1 cellular context compared by ENCODE assay signal in the genomic region with DNA sequence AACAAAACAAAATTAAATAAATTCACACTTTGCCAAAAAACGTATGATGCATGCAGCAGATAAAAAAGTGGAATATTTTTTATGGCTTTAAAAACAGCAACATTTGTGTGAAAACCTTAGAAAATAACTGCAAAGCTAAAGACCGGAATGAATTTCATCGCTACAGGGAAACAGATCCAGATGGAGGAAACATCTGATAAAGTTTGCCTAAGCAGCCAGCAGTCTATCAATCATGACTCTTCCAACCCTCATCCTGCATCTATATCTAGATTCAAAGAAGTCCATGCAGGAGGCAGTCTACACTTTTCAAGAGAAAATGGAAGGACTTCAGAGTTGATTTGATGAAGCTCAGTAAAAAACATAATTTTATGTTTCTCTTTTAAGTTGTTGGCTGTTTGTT.
TF ChIP-seq lines count a peak whose summit lies in the region.

No MANE protein-coding gene starts in this region.

TF ChIP-seq in K562, 482 proteins besides CTCF, POLR2A, EP300 and RAD21 (continued from another document):
- TF ChIP-seq SIN3B (IDR thresholded peaks at IDR 0.05; ENCODE audit: low read depth) = no peak
- no peak for TF ChIP-seq ZNF354B (CRISPR knock-in tag; IDR thresholded peaks at IDR 0.05)
- TF ChIP-seq MECOM (CRISPR knock-in tag; IDR thresholded peaks at IDR 0.05) = peak; percentile 92
- TF ChIP-seq HEY1 (CRISPR knock-in tag; IDR thresholded peaks at IDR 0.05; ENCODE audit: borderline replicate concordance) = no peak
- TF ChIP-seq, protein P1, sequence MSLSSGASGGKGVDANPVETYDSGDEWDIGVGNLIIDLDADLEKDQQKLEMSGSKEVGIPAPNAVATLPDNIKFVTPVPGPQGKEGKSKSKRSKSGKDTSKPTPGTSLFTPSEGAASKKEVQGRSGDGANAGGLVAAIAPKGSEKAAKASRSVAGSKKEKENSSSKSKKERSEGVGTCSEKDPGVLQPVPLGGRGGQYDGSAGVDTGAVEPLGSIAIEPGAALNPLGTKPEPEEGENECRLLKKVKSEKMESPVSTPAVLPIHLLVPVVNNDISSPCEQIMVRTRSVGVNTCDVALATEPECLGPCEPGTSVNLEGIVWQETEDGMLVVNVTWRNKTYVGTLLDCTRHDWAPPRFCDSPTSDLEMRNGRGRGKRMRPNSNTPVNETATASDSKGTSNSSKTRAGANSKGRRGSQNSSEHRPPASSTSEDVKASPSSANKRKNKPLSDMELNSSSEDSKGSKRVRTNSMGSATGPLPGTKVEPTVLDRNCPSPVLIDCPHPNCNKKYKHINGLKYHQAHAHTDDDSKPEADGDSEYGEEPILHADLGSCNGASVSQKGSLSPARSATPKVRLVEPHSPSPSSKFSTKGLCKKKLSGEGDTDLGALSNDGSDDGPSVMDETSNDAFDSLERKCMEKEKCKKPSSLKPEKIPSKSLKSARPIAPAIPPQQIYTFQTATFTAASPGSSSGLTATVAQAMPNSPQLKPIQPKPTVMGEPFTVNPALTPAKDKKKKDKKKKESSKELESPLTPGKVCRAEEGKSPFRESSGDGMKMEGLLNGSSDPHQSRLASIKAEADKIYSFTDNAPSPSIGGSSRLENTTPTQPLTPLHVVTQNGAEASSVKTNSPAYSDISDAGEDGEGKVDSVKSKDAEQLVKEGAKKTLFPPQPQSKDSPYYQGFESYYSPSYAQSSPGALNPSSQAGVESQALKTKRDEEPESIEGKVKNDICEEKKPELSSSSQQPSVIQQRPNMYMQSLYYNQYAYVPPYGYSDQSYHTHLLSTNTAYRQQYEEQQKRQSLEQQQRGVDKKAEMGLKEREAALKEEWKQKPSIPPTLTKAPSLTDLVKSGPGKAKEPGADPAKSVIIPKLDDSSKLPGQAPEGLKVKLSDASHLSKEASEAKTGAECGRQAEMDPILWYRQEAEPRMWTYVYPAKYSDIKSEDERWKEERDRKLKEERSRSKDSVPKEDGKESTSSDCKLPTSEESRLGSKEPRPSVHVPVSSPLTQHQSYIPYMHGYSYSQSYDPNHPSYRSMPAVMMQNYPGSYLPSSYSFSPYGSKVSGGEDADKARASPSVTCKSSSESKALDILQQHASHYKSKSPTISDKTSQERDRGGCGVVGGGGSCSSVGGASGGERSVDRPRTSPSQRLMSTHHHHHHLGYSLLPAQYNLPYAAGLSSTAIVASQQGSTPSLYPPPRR (CRISPR knock-in tag; IDR thresholded peaks at IDR 0.05; ENCODE audit: borderline replicate concordance) = no peak
- TF ChIP-seq ARID1B (IDR thresholded peaks at IDR 0.05) = peak; percentile 27; the same call in 1 of the 2 replicates
- no peak for TF ChIP-seq MEF2A (IDR thresholded peaks at IDR 0.05; ENCODE audit: control insufficient read depth, low read depth, low read length)
- TF ChIP-seq, protein P2, sequence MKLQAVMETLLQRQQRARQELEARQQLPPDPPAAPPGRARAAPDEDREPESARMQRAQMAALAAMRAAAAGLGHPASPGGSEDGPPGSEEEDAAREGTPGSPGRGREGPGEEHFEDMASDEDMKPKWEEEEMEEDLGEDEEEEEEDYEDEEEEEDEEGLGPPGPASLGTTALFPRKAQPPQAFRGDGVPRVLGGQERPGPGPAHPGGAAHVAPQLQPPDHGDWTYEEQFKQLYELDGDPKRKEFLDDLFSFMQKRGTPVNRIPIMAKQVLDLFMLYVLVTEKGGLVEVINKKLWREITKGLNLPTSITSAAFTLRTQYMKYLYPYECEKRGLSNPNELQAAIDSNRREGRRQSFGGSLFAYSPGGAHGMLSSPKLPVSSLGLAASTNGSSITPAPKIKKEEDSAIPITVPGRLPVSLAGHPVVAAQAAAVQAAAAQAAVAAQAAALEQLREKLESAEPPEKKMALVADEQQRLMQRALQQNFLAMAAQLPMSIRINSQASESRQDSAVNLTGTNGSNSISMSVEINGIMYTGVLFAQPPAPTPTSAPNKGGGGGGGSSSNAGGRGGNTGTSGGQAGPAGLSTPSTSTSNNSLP (IDR thresholded peaks at IDR 0.05; ENCODE audit: borderline replicate concordance, low read depth, low read length) = 0 out of 2 replicates have a peak, but pooled peaks have one; percentile 20
- no peak for TF ChIP-seq RBM17 (IDR thresholded peaks at IDR 0.05; ENCODE audit: borderline replicate concordance, low read depth, low read length)
- no peak for TF ChIP-seq TRIM28 (IDR thresholded peaks at IDR 0.05)
- no peak for TF ChIP-seq FIP1L1 (IDR thresholded peaks at IDR 0.05; ENCODE audit: low read depth, low read length, poor library complexity, severe bottlenecking)
- peak; percentile 18; the same call in 1 of the 2 replicates for TF ChIP-seq NFE2 (IDR thresholded peaks at IDR 0.05; ENCODE audit: low read depth)
TF ChIP-seq in K562: peak in this region for 12.
